18 cellular contexts compared by ENCODE assay signal in genomic region chr22:47032091-47032943, GRCh38.
DNase-seq lines count a peak whose midpoint lies in the region; ATAC-seq and TF ChIP-seq lines count a peak whose summit lies in the region.
"Had no signal": no experiment of that assay in that cellular context is flagged by ENCODE, and none has a peak within 500 bp of the region (broad histone marks: within the 10 kb centered on the region; RNA-seq: fewer than 3 reads in every experiment).

No MANE protein-coding gene starts in this region.

- peak; percentile 36 to 63 for TF ChIP-seq POLR2A in Peyer's patch (IDR thresholded peaks at IDR 0.05)
- no peak for TF ChIP-seq POLR2A in sigmoid colon (IDR thresholded peaks at IDR 0.05)

- H3K9me3 ChIP-seq in BE2C, result no peaks in the 10 kb centered on the region
- H3K9me3 ChIP-seq in Peyer's patch, result no peaks in the 10 kb centered on the region
- H3K9me3 ChIP-seq in left ventricle myocardium inferior (replicated peaks), result no peaks in the 10 kb centered on the region
- no peaks in the 10 kb centered on the region for H3K9me3 ChIP-seq in sigmoid colon

- DNase-seq in BE2C (peak; percentile 46), Peyer's patch (peak in 2 of 3 donors; percentile 76 to 84), left ventricle myocardium inferior (peak; percentile 11), sigmoid colon (peak; percentile 55), NCI-H1048 (lab: John Stamatoyannopoulos, UW) (no peak), SK-N-DZ (ENCODE audit: low spot score) (no peak)
- DNase-seq: activated CD4-positive, CD25-positive, alpha-beta regulatory T cell treated with anti-CD3 and anti-CD28 coated beads, Interleukin-2, amount 50 U/mL, for 72 hours; activated naive CD4-positive, alpha-beta T cell treated with Interleukin-2 at 50 U/mL for 16 hours; brain microvascular endothelial cell; DMS 273 treated with DMSO at 0.1 percent for 48 hours; HFFc6; MV-4-11; NCI-H2107; NCI-H774; stimulated activated CD4-positive, alpha-beta T cell treated with anti-CD3 and anti-CD28 coated beads, Interleukin-4, amount 100 ng/mL, for 24 hours had no signal

- ATAC-seq in HG03457 (IDR thresholded peaks at IDR 0.05; ENCODE audit: unreplicated experiment) (no peak), GM21576 (IDR thresholded peaks at IDR 0.05; ENCODE audit: unreplicated experiment) (no peak)

- intact Hi-C loops in left ventricle myocardium inferior (cut with micrococcal nuclease) (no loop called here), sigmoid colon (cut with DNase I) (no loop called here)

- TF ChIP-seq CTCF in BE2C (IDR thresholded peaks at IDR 0.05; ENCODE audit: low read depth, low read length) (no peak), Peyer's patch (IDR thresholded peaks at IDR 0.05) (peak in 3 of 6 experiments; percentile 27 to 36 (median 29)), left ventricle myocardium inferior (IDR thresholded peaks at IDR 0.05; ENCODE audit: borderline replicate concordance) (no peak), sigmoid colon (IDR thresholded peaks at IDR 0.05) (no peak)

- H3K27me3 ChIP-seq in BE2C (no peaks in the 10 kb centered on the region), Peyer's patch (no peaks in the 10 kb centered on the region), left ventricle myocardium inferior (ENCODE audit: low read depth) (no peaks in the 10 kb centered on the region), sigmoid colon (no peaks in the 10 kb centered on the region)
- H3K27me3 ChIP-seq: brain microvascular endothelial cell, neural progenitor cell had no signal

- no peak for TF ChIP-seq EP300 in sigmoid colon (IDR thresholded peaks at IDR 0.05)

- H3K36me3 ChIP-seq in BE2C (no peaks in the 10 kb centered on the region), Peyer's patch (peaks cover 0 to 6% (median 0%) of the 10 kb centered on the region in 3 donors), left ventricle myocardium inferior (no peaks in the 10 kb centered on the region), sigmoid colon (no peaks in the 10 kb centered on the region)
- H3K36me3 ChIP-seq: brain microvascular endothelial cell, neural progenitor cell had no signal

- H3K4me3 ChIP-seq in BE2C (ENCODE audit: low read depth, low read length) (no peak overlapping the region), Peyer's patch (peak overlapping the region in 1 of 4 donors; percentile 15), left ventricle myocardium inferior (no peak overlapping the region), sigmoid colon (no peak overlapping the region)
- H3K4me3 ChIP-seq: neural progenitor cell had no signal

- H3K4me1 ChIP-seq in BE2C (peaks cover 7% of the 10 kb centered on the region), Peyer's patch (peaks cover 0 to 32% (median 5%) of the 10 kb centered on the region in 4 donors), left ventricle myocardium inferior (peaks cover 4% of the 10 kb centered on the region), sigmoid colon (peaks cover 0 to 12% (median 9%) of the 10 kb centered on the region in 4 donors)

- WGBS in sigmoid colon, 2 donors, result 38 to 80% methylated on average over 22 of the region's 22 CpGs

- H3K27ac ChIP-seq in Peyer's patch, result peak overlapping the region in 3 of 4 donors; percentile 58 to 97 (median 95)
- H3K27ac ChIP-seq in left ventricle myocardium inferior (replicated peaks), result no peak overlapping the region
- H3K27ac ChIP-seq in sigmoid colon, result peak overlapping the region in 1 of 4 donors; percentile 11
- H3K27ac ChIP-seq: brain microvascular endothelial cell, neural progenitor cell had no signal

Comparison
In these comparisons a context has a peak if more than half of its experiments do, and no peak if none do; other contexts are left out.
1. DNase-seq: peak in BE2C (single experiment), Peyer's patch (2 of 3), left ventricle myocardium inferior (single experiment) and sigmoid colon (single experiment); none in NCI-H1048 (single experiment) and SK-N-DZ (single experiment).
2. POLR2A ChIP-seq: peak in Peyer's patch (2 of 2); none in sigmoid colon (0 of 2).